In genomic region chr2:138516030-138516704, GRCh38 we compare ENCODE assay signal across 11 cellular contexts. TPM values are rescaled to one million over a fixed set of nuclear protein-coding genes. Genes with fewer than 3 reads are reported as not detected.
A peak's percentile ranks its signal among the peaks of the same experiment; 100 is the strongest.
DNase-seq lines count a peak whose midpoint lies in the region; ATAC-seq and TF ChIP-seq lines count a peak whose summit lies in the region.
"Had no signal": no experiment of that assay in that cellular context is flagged by ENCODE, and none has a peak within 500 bp of the region (broad histone marks: within the 10 kb centered on the region; RNA-seq: fewer than 3 reads in every experiment).

No MANE protein-coding gene starts in this region.

- TF ChIP-seq EP300 in tibial nerve (IDR thresholded peaks at IDR 0.05) = no peak

- peak; percentile 75 for ATAC-seq in effector memory CD8-positive, alpha-beta T cell (replicated peaks)
- ATAC-seq in GM18870 (IDR thresholded peaks at IDR 0.05; ENCODE audit: unreplicated experiment) = no peak

- H3K27ac Mint-ChIP-seq in effector memory CD8-positive, alpha-beta T cell = no peak overlapping the region
- H3K27ac Mint-ChIP-seq in MCF 10A (ENCODE audit: low read depth, unreplicated experiment) = no peak overlapping the region

- H3K4me3 ChIP-seq in parathyroid adenoma (ENCODE audit: low read depth, low read length) (no peak overlapping the region), tibial nerve (no peak overlapping the region)

- H3K4me1 ChIP-seq in parathyroid adenoma (peaks cover 11% of the 10 kb centered on the region), tibial nerve (peaks cover 0 to 35% (median 0%) of the 10 kb centered on the region in 4 donors)

- no peak for TF ChIP-seq CTCF in parathyroid adenoma (IDR thresholded peaks at IDR 0.05)
- no peak for TF ChIP-seq CTCF in tibial nerve (IDR thresholded peaks at IDR 0.05)
- TF ChIP-seq CTCF in MCF 10A (IDR thresholded peaks at IDR 0.05; ENCODE audit: unreplicated experiment) = no peak
- TF ChIP-seq CTCF in GM10266 (IDR thresholded peaks at IDR 0.05; ENCODE audit: control insufficient read depth, insufficient read depth, low read depth, missing control alignments) = no peak

- H3K79me2 ChIP-seq in parathyroid adenoma = peaks cover 52% of the 10 kb centered on the region

- no peak overlapping the region for H3K27ac ChIP-seq in parathyroid adenoma
- no peak overlapping the region for H3K27ac ChIP-seq in tibial nerve

- H3K9ac ChIP-seq in parathyroid adenoma = no peak overlapping the region

- in situ Hi-C loops in Caki2 (cut with HindIII; ENCODE audit: low pct_unique_long_range_greater_than_20kb, low sequenced_read_pairs) = no loop called here

- intact Hi-C loops in MCF 10A (cut with micrococcal nuclease) = no loop called here

- H3K4me1 Mint-ChIP-seq in effector memory CD8-positive, alpha-beta T cell (ENCODE audit: low read depth in 2 of 2) = peaks cover 28 to 57% of the 10 kb centered on the region in 2 donors
- H3K4me1 Mint-ChIP-seq in MCF 10A (ENCODE audit: insufficient read depth, unreplicated experiment) = peaks cover 21% of the 10 kb centered on the region

- no peaks in the 10 kb centered on the region for H3K36me3 ChIP-seq in parathyroid adenoma (ENCODE audit: control insufficient read depth, insufficient read depth, low read length)
- H3K36me3 ChIP-seq in tibial nerve = peaks cover 0 to 4% (median 0%) of the 10 kb centered on the region in 3 donors

- BruUV-seq in MCF 10A (replicated peaks; lab: Mats Ljungman, UMichigan) = no TSS peak

- H3K9me3 ChIP-seq in parathyroid adenoma (ENCODE audit: control insufficient read depth, low read length) (no peaks in the 10 kb centered on the region), tibial nerve (no peaks in the 10 kb centered on the region)

- H2AFZ ChIP-seq in parathyroid adenoma = no peak overlapping the region

- DNase-seq in Caki2 (ENCODE audit: low read depth) (peak; percentile 62), Kasumi-1 (lab: John Stamatoyannopoulos, UW) (peak; percentile 17 to 25), tibial nerve (ENCODE audit: low spot score in 2 of 2) (no peak), MCF 10A (ENCODE audit: unreplicated experiment) (no peak), GM10266 (ENCODE audit: extremely low spot score) (no peak)
- DNase-seq in effector memory CD8-positive, alpha-beta T cell = no peak
- DNase-seq: activated gamma-delta T cell; nucleus accumbens; stimulated activated CD4-positive, alpha-beta T cell treated with anti-CD3 and anti-CD28 coated beads, Interleukin-4, amount 100 ng/mL, for 1 hour had no signal

- CTCF ChIA-PET in MCF 10A (lab: Yijun Ruan, JAX) = interaction anchor here (0.6 to 0.7 kb wide), 2 partner anchors 13 to 191 kb away, joined by 3 to 4 read pairs; no protein-coding TSS in a partner anchor

- H3K27me3 ChIP-seq in parathyroid adenoma (ENCODE audit: control insufficient read depth, insufficient read depth, low read length) (no peaks in the 10 kb centered on the region), tibial nerve (no peaks in the 10 kb centered on the region)

- H3K27me3 Mint-ChIP-seq in effector memory CD8-positive, alpha-beta T cell = no peaks in the 10 kb centered on the region
- no peaks in the 10 kb centered on the region for H3K27me3 Mint-ChIP-seq in MCF 10A (ENCODE audit: insufficient read depth, unreplicated experiment)

- POLR2A ChIA-PET in MCF 10A (lab: Yijun Ruan, JAX) = interaction anchor here (7.7 kb wide), 1 partner anchor 13 kb away, joined by 58 read pairs; the partner anchor contains the start of gene SPOPL

- H3K36me3 Mint-ChIP-seq in effector memory CD8-positive, alpha-beta T cell (ENCODE audit: insufficient read depth) = peaks cover 6% of the 10 kb centered on the region
- peaks cover 4% of the 10 kb centered on the region for H3K36me3 Mint-ChIP-seq in MCF 10A (ENCODE audit: insufficient read depth, unreplicated experiment)

- peak overlapping the region in 1 of 2 donors; percentile 9 for H3K4me3 Mint-ChIP-seq in effector memory CD8-positive, alpha-beta T cell
- no peak overlapping the region for H3K4me3 Mint-ChIP-seq in MCF 10A (ENCODE audit: unreplicated experiment)

- WGBS in tibial nerve, 2 donors = 66 to 78% methylated on average over 3 of the region's 3 CpGs

- H3K9me3 Mint-ChIP-seq in effector memory CD8-positive, alpha-beta T cell = peaks cover 0 to 2% of the 10 kb centered on the region in 2 donors
- no peaks in the 10 kb centered on the region for H3K9me3 Mint-ChIP-seq in MCF 10A (ENCODE audit: unreplicated experiment)

- peak overlapping the region; percentile 19 for H3K4me2 ChIP-seq in parathyroid adenoma (ENCODE audit: low read length)

- no peak for TF ChIP-seq POLR2A in tibial nerve (IDR thresholded peaks at IDR 0.05)

RNA-seq across cellular contexts. Expression of gene SPOPL, which starts 14.6 kb away (rescaled TPM):
- total RNA-seq in Caki2 (2014; rRNA removed; shearing (Covaris generic); ENCODE audit: low replicate concordance) = 7.6 and 12.0 TPM in 2 replicates
- total RNA-seq in tibial nerve = 10 to 100 TPM; 15.9 to 22.7 (median 16.6) TPM
- 15.8 and 17.7 TPM in 2 replicates for total RNA-seq in MCF 10A (2022)

Comparison
In these comparisons a context has a peak if more than half of its experiments do, and no peak if none do; other contexts are left out.
1. DNase-seq: peak in Caki2 (single experiment) and Kasumi-1 (2 of 2); none in effector memory CD8-positive, alpha-beta T cell (0 of 3), tibial nerve (0 of 2), MCF 10A (single experiment) and GM10266 (single experiment).